ENCODE assay signal across 19 cellular contexts in the genomic region with DNA sequence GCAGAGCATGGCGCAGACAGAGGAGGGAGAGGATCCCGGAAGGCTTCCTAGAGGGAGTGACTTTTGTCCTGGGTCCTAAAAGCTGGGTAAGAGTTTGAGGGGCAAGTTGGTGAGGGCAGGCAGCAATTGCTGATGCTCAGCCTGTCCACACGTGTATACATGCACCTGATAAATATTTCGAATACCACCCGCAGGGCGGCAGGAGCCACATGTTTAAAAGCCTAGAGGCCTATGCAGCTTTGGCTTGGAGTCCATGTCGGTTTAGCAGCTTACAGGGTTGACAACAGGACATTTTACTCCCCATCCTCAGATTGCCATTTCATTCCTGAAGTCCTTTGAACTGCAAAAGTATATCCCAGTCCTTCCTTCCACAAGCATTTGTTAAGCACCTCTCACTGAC.
DNase-seq lines count a peak whose midpoint lies in the region; ATAC-seq and TF ChIP-seq lines count a peak whose summit lies in the region.
"Had no signal": no experiment of that assay in that cellular context is flagged by ENCODE, and none has a peak within 500 bp of the region (broad histone marks: within the 10 kb centered on the region; RNA-seq: fewer than 3 reads in every experiment).

No MANE protein-coding gene starts in this region.

- H3K27ac ChIP-seq in SK-N-SH (ENCODE audit: low read depth in 2 of 2, low read length in 1 of 2), result no peak overlapping the region
- H3K27ac ChIP-seq: 22Rv1; BLaER1 treated with 17β-estradiol and CSF1 and Interleukin-3, amounts not matched to agents 10 nM and 100 nM had no signal

- no peak for TF ChIP-seq RAD21 in SK-N-SH (IDR thresholded peaks at IDR 0.05; ENCODE audit: low read length)

- H3K9me3 ChIP-seq in SK-N-SH, result no peaks in the 10 kb centered on the region
- H3K9me3 ChIP-seq: BE2C; BLaER1 treated with 17β-estradiol and CSF1 and Interleukin-3, amounts not matched to agents 10 nM and 100 nM; HAP-1 had no signal

- H3K79me2 ChIP-seq in SK-N-SH (ENCODE audit: insufficient read depth), result no peaks in the 10 kb centered on the region

- TF ChIP-seq EP300 in SK-N-SH (IDR thresholded peaks at IDR 0.05; ENCODE audit: borderline replicate concordance in 1 of 2, low read depth in 1 of 2, low read length in 1 of 2), result no peak

- DNase-seq in SK-N-SH (no peak), mesothelial cell of epicardium (ENCODE audit: low spot score in 2 of 2, unreplicated experiment in 2 of 2) (no peak), type B pancreatic cell (ENCODE audit: extremely low spot score, unreplicated experiment) (no peak), NCI-H2081 treated with DMSO at 0.1 percent for 48 hours (lab: John Stamatoyannopoulos, UW) (no peak)
- DNase-seq: AML-193; BE2C; Calu3; CD4-positive, alpha-beta memory T cell; COR-L47; DMS53; DMS79 treated with DMSO at 0.1 percent for 48 hours; GF-D8; GOT3; HFFc6 had no signal

- 100% methylated on average over 4 of the region's 7 CpGs for WGBS in SK-N-SH (ENCODE audit: low lambda C conversion rate)

- H3K9me3 Mint-ChIP-seq in mesothelial cell of epicardium, result no peaks in the 10 kb centered on the region
- H3K9me3 Mint-ChIP-seq in type B pancreatic cell, result no peaks in the 10 kb centered on the region
- H3K9me3 Mint-ChIP-seq: HFFc6 had no signal

- H3K9me2 ChIP-seq in SK-N-SH, result no peaks in the 10 kb centered on the region

- peaks cover 0 to 3% of the 10 kb centered on the region in 2 experiments for H3K36me3 ChIP-seq in SK-N-SH (replicated peaks in 1 of 2; ENCODE audit: control insufficient read depth in 1 of 2, insufficient read depth in 2 of 2, low read length in 1 of 2)
- H3K36me3 ChIP-seq: BE2C, HAP-1 had no signal

- no peak overlapping the region for H3K4me3 ChIP-seq in SK-N-SH (ENCODE audit: low read depth in 2 of 2, low read length in 1 of 2)
- H3K4me3 ChIP-seq: BLaER1 treated with 17β-estradiol and CSF1 and Interleukin-3, amounts not matched to agents 10 nM and 100 nM; HAP-1 had no signal

- H3K4me1 Mint-ChIP-seq in mesothelial cell of epicardium (peaks cover 35% of the 10 kb centered on the region), type B pancreatic cell (ENCODE audit: unreplicated experiment) (peaks cover 25% of the 10 kb centered on the region)
- H3K4me1 Mint-ChIP-seq: CD4-positive, alpha-beta memory T cell had no signal

- H3K9ac ChIP-seq in SK-N-SH, result no peak overlapping the region
- H3K9ac ChIP-seq: BLaER1 treated with 17β-estradiol and CSF1 and Interleukin-3, amounts not matched to agents 10 nM and 100 nM had no signal

- H3K27me3 Mint-ChIP-seq in mesothelial cell of epicardium (ENCODE audit: low read depth) (no peaks in the 10 kb centered on the region), type B pancreatic cell (no peaks in the 10 kb centered on the region)
- H3K27me3 Mint-ChIP-seq: CD4-positive, alpha-beta memory T cell had no signal

- POLR2A ChIA-PET in SK-N-SH (lab: Yijun Ruan, JAX), result no interaction called here

- H3K4me3 Mint-ChIP-seq in mesothelial cell of epicardium (no peak overlapping the region), type B pancreatic cell (no peak overlapping the region)
- H3K4me3 Mint-ChIP-seq: HFFc6 had no signal

- CTCF ChIA-PET in SK-N-SH (lab: Yijun Ruan, JAX), result interaction anchor here (1.8 kb wide), 1 partner anchor 9 kb away, joined by 7 read pairs; no protein-coding TSS in a partner anchor

- H3K27ac Mint-ChIP-seq in mesothelial cell of epicardium (peak overlapping the region; percentile 79), type B pancreatic cell (peak overlapping the region; percentile 73)
- H3K27ac Mint-ChIP-seq: HFFc6 had no signal

- ATAC-seq in SK-N-SH treated with all-trans-retinoic acid at 6 μM for 48 hours, result no peak
- ATAC-seq in GM18511 (IDR thresholded peaks at IDR 0.05; ENCODE audit: unreplicated experiment), result no peak

- TF ChIP-seq CTCF in SK-N-SH (IDR thresholded peaks at IDR 0.05) (no peak), mesothelial cell of epicardium (IDR thresholded peaks at IDR 0.05; ENCODE audit: unreplicated experiment) (no peak), type B pancreatic cell (conservative IDR thresholded peaks at IDR 0.05) (no peak)

- peaks cover 1% of the 10 kb centered on the region for H3K36me3 Mint-ChIP-seq in mesothelial cell of epicardium
- peaks cover 18% of the 10 kb centered on the region for H3K36me3 Mint-ChIP-seq in type B pancreatic cell

- no peaks in the 10 kb centered on the region for H4K20me1 ChIP-seq in SK-N-SH (ENCODE audit: insufficient read depth)

- H3K27me3 ChIP-seq in SK-N-SH (ENCODE audit: insufficient read depth), result no peaks in the 10 kb centered on the region
- H3K27me3 ChIP-seq: BE2C; BLaER1 treated with 17β-estradiol and CSF1 and Interleukin-3, amounts not matched to agents 10 nM and 100 nM had no signal

- H3F3A ChIP-seq in SK-N-SH (replicated peaks; ENCODE audit: insufficient read depth), result no peaks in the 10 kb centered on the region

- H2AFZ ChIP-seq in SK-N-SH (ENCODE audit: low read depth), result no peak overlapping the region

- H3K4me2 ChIP-seq in SK-N-SH, result no peak overlapping the region
- H3K4me2 ChIP-seq: BLaER1 treated with 17β-estradiol and CSF1 and Interleukin-3, amounts not matched to agents 10 nM and 100 nM had no signal

- peaks cover 0 to 4% of the 10 kb centered on the region in 2 experiments; a peak in 1 of 4 replicates for H3K4me1 ChIP-seq in SK-N-SH (ENCODE audit: control insufficient read depth in 1 of 2, insufficient read depth in 2 of 2, low read depth in 1 of 2, low read length in 1 of 2)
- H3K4me1 ChIP-seq: BE2C, HAP-1 had no signal

TF ChIP-seq in SK-N-SH treated with all-trans-retinoic acid at 6 μM for 48 hours, 23 proteins besides CTCF, POLR2A, EP300 and RAD21:
- TF ChIP-seq ZNF8 (CRISPR knock-in tag; IDR thresholded peaks at IDR 0.05) (no peak), ZFP3 (CRISPR knock-in tag; IDR thresholded peaks at IDR 0.05) (0 out of 2 replicates have a peak, but pooled peaks have one; percentile 28), ZC3H10 (CRISPR knock-in tag; IDR thresholded peaks at IDR 0.05) (no peak)

TF ChIP-seq in SK-N-SH, 30 proteins besides CTCF, POLR2A, EP300 and RAD21:
- TF ChIP-seq MXI1 (IDR thresholded peaks at IDR 0.05; ENCODE audit: low read depth, low read length) (no peak), ZBTB33 (IDR thresholded peaks at IDR 0.05; ENCODE audit: borderline replicate concordance, low read depth) (no peak), CHD2 (IDR thresholded peaks at IDR 0.05; ENCODE audit: low read length, partially characterized antibody) (no peak), IRF3 (IDR thresholded peaks at IDR 0.05; ENCODE audit: low read depth, low read length) (no peak), TAF1 (IDR thresholded peaks at IDR 0.05; ENCODE audit: borderline replicate concordance, low read depth, low read length) (no peak), RXRA (IDR thresholded peaks at IDR 0.05; ENCODE audit: borderline replicate concordance, low read depth) (no peak), FOSL2 (IDR thresholded peaks at IDR 0.05; ENCODE audit: borderline replicate concordance, low read depth) (no peak), NRF1 (IDR thresholded peaks at IDR 0.05; ENCODE audit: low read depth, low read length) (no peak)
